ENCODE assay signal across 10 cellular contexts in the genomic region with DNA sequence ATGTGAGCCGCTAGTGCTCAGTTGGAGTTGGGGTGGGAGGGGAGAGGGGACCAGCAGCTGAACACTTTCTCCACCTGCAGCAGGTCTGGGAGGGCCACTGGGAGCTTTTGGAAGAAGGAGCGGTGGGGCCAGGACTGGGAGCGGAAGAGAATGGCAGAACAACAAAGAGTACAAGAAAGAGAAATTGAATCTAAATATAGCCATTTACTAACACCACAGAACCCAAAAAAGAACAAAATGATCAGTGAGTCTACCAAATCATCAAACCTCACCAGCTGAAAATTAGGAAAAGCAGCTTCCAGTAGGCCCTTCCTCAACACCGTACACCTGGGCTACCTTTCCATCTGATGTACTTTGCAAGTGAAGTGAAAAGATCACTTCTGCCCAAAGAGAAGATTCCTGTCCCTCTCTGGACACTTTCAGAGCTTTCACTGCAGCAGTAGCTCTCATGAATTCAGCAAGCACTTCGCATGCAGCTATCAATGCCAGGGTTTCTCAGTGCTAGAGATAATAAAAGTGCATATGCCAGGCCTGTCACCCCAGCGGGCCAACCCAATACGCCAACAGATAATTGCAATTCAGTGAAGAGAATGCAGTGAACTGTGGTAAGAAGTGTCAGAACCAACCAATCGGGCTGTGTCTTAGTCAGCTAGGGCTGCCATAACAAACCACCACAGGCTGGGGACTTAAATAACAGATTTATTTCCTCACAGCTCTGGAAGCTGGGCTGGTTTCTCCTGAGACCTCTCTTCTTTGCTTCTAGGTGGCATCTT.
DNase-seq lines count a peak whose midpoint lies in the region; ATAC-seq lines count a peak whose summit lies in the region.
"Had no signal": no experiment of that assay in that cellular context is flagged by ENCODE, and none has a peak within 500 bp of the region (broad histone marks: within the 10 kb centered on the region; RNA-seq: fewer than 3 reads in every experiment).

No MANE protein-coding gene starts in this region.

- no peak for DNase-seq in T-helper 2 cell treated with Interferon-gamma antibody and Interleukin-4, amounts not matched to agents 5 μg/mL and 100 μg/mL, for 36 hours (ENCODE audit: low spot score)
- no peak for DNase-seq in T-helper 2 cell
- peak; percentile 5 for DNase-seq in NOMO-1 treated with dmso at 0.1 percent for 144 hours (lab: John Stamatoyannopoulos, UW; ENCODE audit: unreplicated experiment)
- DNase-seq in effector memory CD8-positive, alpha-beta T cell: no peak
- no peak for DNase-seq in stimulated activated naive CD8-positive, alpha-beta T cell treated with anti-CD3 and anti-CD28 coated beads, Interleukin-15, amount 100 ng/mL, for 72 hours
- DNase-seq in stimulated activated CD4-positive, alpha-beta T cell treated with anti-CD3 and anti-CD28 coated beads, Interleukin-1b, Interleukin-23, amount 100 ng/mL, for 48 hours: no peak
- DNase-seq in activated CD4-positive, alpha-beta T cell treated with anti-CD3 and anti-CD28 coated beads for 4 hours: no peak
- DNase-seq: NCI-H774, thyroid gland had no signal

- no peaks in the 10 kb centered on the region for H3K27me3 Mint-ChIP-seq in T-helper 2 cell treated with Interferon-gamma antibody and Interleukin-4, amounts not matched to agents 5 μg/mL and 100 μg/mL, for 36 hours (ENCODE audit: low read depth)
- H3K27me3 Mint-ChIP-seq in effector memory CD8-positive, alpha-beta T cell: peaks cover 0 to 25% of the 10 kb centered on the region in 2 donors
- no peaks in the 10 kb centered on the region for H3K27me3 Mint-ChIP-seq in stimulated activated naive CD8-positive, alpha-beta T cell treated with anti-CD3 and anti-CD28 coated beads, Interleukin-15, amount 100 ng/mL, for 72 hours

- H3K36me3 Mint-ChIP-seq in T-helper 2 cell treated with Interferon-gamma antibody and Interleukin-4, amounts not matched to agents 5 μg/mL and 100 μg/mL, for 36 hours (ENCODE audit: low read depth): peaks cover 15% of the 10 kb centered on the region
- H3K36me3 Mint-ChIP-seq in effector memory CD8-positive, alpha-beta T cell (ENCODE audit: insufficient read depth): no peaks in the 10 kb centered on the region

- no peaks in the 10 kb centered on the region for H3K9me3 Mint-ChIP-seq in T-helper 2 cell treated with Interferon-gamma antibody and Interleukin-4, amounts not matched to agents 5 μg/mL and 100 μg/mL, for 36 hours
- H3K9me3 Mint-ChIP-seq in effector memory CD8-positive, alpha-beta T cell: no peaks in the 10 kb centered on the region
- peaks cover 2 to 7% of the 10 kb centered on the region in 2 donors for H3K9me3 Mint-ChIP-seq in stimulated activated naive CD8-positive, alpha-beta T cell treated with anti-CD3 and anti-CD28 coated beads, Interleukin-15, amount 100 ng/mL, for 72 hours

- ATAC-seq in effector memory CD8-positive, alpha-beta T cell (replicated peaks): peak; percentile 41
- peak; percentile 3 for ATAC-seq in stimulated activated naive CD8-positive, alpha-beta T cell treated with anti-CD3 and anti-CD28 coated beads, Interleukin-15, amount 100 ng/mL, for 72 hours
- ATAC-seq in GM21447 (IDR thresholded peaks at IDR 0.05; ENCODE audit: unreplicated experiment): no peak

- H3K4me3 Mint-ChIP-seq in T-helper 2 cell treated with Interferon-gamma antibody and Interleukin-4, amounts not matched to agents 5 μg/mL and 100 μg/mL, for 36 hours: peak overlapping the region; percentile 78
- H3K4me3 Mint-ChIP-seq in effector memory CD8-positive, alpha-beta T cell: peak overlapping the region in 1 of 2 donors; percentile 47
- H3K4me3 Mint-ChIP-seq in stimulated activated naive CD8-positive, alpha-beta T cell treated with anti-CD3 and anti-CD28 coated beads, Interleukin-15, amount 100 ng/mL, for 72 hours: peak overlapping the region; percentile 71 to 83

- peak overlapping the region; percentile 89 for H3K27ac Mint-ChIP-seq in T-helper 2 cell treated with Interferon-gamma antibody and Interleukin-4, amounts not matched to agents 5 μg/mL and 100 μg/mL, for 36 hours
- H3K27ac Mint-ChIP-seq in effector memory CD8-positive, alpha-beta T cell: no peak overlapping the region
- H3K27ac Mint-ChIP-seq in stimulated activated naive CD8-positive, alpha-beta T cell treated with anti-CD3 and anti-CD28 coated beads, Interleukin-15, amount 100 ng/mL, for 72 hours: peak overlapping the region; percentile 89 to 92

- H3K4me1 Mint-ChIP-seq in T-helper 2 cell treated with Interferon-gamma antibody and Interleukin-4, amounts not matched to agents 5 μg/mL and 100 μg/mL, for 36 hours (ENCODE audit: low read depth): peaks cover 57% of the 10 kb centered on the region
- peaks cover 19 to 20% of the 10 kb centered on the region in 2 donors for H3K4me1 Mint-ChIP-seq in effector memory CD8-positive, alpha-beta T cell (ENCODE audit: low read depth in 2 of 2)
- peaks cover 82% of the 10 kb centered on the region for H3K4me1 Mint-ChIP-seq in stimulated activated naive CD8-positive, alpha-beta T cell treated with anti-CD3 and anti-CD28 coated beads, Interleukin-15, amount 100 ng/mL, for 72 hours

Comparison
In these comparisons a context has a peak if more than half of its experiments do, and no peak if none do; other contexts are left out.
1. H3K27ac Mint-ChIP-seq: peak in T-helper 2 cell treated with Interferon-gamma antibody and Interleukin-4, amounts not matched to agents 5 μg/mL and 100 μg/mL, for 36 hours (single experiment) and stimulated activated naive CD8-positive, alpha-beta T cell treated with anti-CD3 and anti-CD28 coated beads, Interleukin-15, amount 100 ng/mL, for 72 hours (2 of 2); none in effector memory CD8-positive, alpha-beta T cell (0 of 2).